ENCODE assay signal across 14 cellular contexts in genomic region chr14:33414041-33414440, GRCh38.
A peak's percentile ranks its signal among the peaks of the same experiment; 100 is the strongest.
DNase-seq lines count a peak whose midpoint lies in the region; ATAC-seq and TF ChIP-seq lines count a peak whose summit lies in the region.
"Had no signal": no experiment of that assay in that cellular context is flagged by ENCODE, and none has a peak within 500 bp of the region (broad histone marks: within the 10 kb centered on the region; RNA-seq: fewer than 3 reads in every experiment).

No MANE protein-coding gene starts in this region.

- DNase-seq in GM10248 (ENCODE audit: extremely low spot score): peak; percentile 3
- DNase-seq in MV-4-11 (lab: John Stamatoyannopoulos, UW): peak; percentile 31
- peak; percentile 26 for DNase-seq in astrocyte of the hippocampus (ENCODE audit: low read depth, low spot score)
- peak; percentile 1 for DNase-seq in putamen (ENCODE audit: low spot score)
- no peak for DNase-seq in activated CD4-positive, alpha-beta T cell treated with anti-CD3 and anti-CD28 coated beads, Interleukin-2, amount 50 U/mL, for 1 hour
- DNase-seq in T1000 (lab: John Stamatoyannopoulos, UW): no peak
- DNase-seq: effector CD4-positive, alpha-beta T cell; heart left ventricle; midbrain; NCI-H2029; NCI-H510A; WERI-Rb-1 had no signal

- CTCF ChIA-PET in GM10248 (lab: Yijun Ruan, JAX): interaction anchor here (0.9 to 1.1 kb wide), 2 partner anchors 17 to 35 kb away, joined by 3 read pairs; no protein-coding TSS in a partner anchor

- TF ChIP-seq CTCF in GM10248 (IDR thresholded peaks at IDR 0.05; ENCODE audit: control extremely low read depth, extremely low read depth, low read depth, missing control alignments): no peak

- no peak for ATAC-seq in HG03354 (IDR thresholded peaks at IDR 0.05; ENCODE audit: poor library complexity, severe bottlenecking, unreplicated experiment)
- ATAC-seq in HG02678 (IDR thresholded peaks at IDR 0.05; ENCODE audit: unreplicated experiment): no peak
- ATAC-seq: heart left ventricle had no signal

- POLR2A ChIA-PET in GM10248 (lab: Yijun Ruan, JAX): no interaction called here

Comparison
In these comparisons a context has a peak if more than half of its experiments do, and no peak if none do; other contexts are left out.
1. DNase-seq: peak in GM10248 (single experiment), MV-4-11 (single experiment), astrocyte of the hippocampus (single experiment) and putamen (single experiment); none in activated CD4-positive, alpha-beta T cell treated with anti-CD3 and anti-CD28 coated beads, Interleukin-2, amount 50 U/mL, for 1 hour (single experiment) and T1000 (single experiment).